ENCODE assay signal across 1 cellular context in genomic region chrX:11423362-11423818, GRCh38.
TF ChIP-seq lines count a peak whose summit lies in the region.

No MANE protein-coding gene starts in this region.

TF ChIP-seq in K562, 482 proteins besides CTCF, POLR2A, EP300 and RAD21 (continued from another document and continues in another):
- 0 out of 4 replicates have a peak, but pooled peaks of 1 of the 2 experiments have one; percentile 26 for TF ChIP-seq FOXK2 (conservative IDR thresholded peaks at IDR 0.05 in 1 of 2, IDR thresholded peaks at IDR 0.05 in 1 of 2; ENCODE audit: low read depth in 2 of 2)
- no peak for TF ChIP-seq ATF1 (CRISPR knock-in tag; IDR thresholded peaks at IDR 0.05)
- TF ChIP-seq ATF1 (tag; IDR thresholded peaks at IDR 0.05), result peak; percentile 90
- TF ChIP-seq NEUROD1 (IDR thresholded peaks at IDR 0.05; ENCODE audit: borderline replicate concordance, low read depth, low read length, partially characterized antibody), result no peak
- TF ChIP-seq PCBP2 (IDR thresholded peaks at IDR 0.05; ENCODE audit: low read depth, low read length, poor library complexity, severe bottlenecking), result no peak
- TF ChIP-seq ZBTB7A (IDR thresholded peaks at IDR 0.05; ENCODE audit: borderline replicate concordance, control insufficient read depth, low read depth, low read length), result no peak
- TF ChIP-seq, protein P1, sequence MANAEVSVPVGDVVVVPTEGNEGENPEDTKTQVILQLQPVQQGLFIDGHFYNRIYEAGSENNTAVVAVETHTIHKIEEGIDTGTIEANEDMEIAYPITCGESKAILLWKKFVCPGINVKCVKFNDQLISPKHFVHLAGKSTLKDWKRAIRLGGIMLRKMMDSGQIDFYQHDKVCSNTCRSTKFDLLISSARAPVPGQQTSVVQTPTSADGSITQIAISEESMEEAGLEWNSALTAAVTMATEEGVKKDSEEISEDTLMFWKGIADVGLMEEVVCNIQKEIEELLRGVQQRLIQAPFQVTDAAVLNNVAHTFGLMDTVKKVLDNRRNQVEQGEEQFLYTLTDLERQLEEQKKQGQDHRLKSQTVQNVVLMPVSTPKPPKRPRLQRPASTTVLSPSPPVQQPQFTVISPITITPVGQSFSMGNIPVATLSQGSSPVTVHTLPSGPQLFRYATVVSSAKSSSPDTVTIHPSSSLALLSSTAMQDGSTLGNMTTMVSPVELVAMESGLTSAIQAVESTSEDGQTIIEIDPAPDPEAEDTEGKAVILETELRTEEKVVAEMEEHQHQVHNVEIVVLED (CRISPR knock-in tag; IDR thresholded peaks at IDR 0.05), result no peak
- TF ChIP-seq, protein P2, sequence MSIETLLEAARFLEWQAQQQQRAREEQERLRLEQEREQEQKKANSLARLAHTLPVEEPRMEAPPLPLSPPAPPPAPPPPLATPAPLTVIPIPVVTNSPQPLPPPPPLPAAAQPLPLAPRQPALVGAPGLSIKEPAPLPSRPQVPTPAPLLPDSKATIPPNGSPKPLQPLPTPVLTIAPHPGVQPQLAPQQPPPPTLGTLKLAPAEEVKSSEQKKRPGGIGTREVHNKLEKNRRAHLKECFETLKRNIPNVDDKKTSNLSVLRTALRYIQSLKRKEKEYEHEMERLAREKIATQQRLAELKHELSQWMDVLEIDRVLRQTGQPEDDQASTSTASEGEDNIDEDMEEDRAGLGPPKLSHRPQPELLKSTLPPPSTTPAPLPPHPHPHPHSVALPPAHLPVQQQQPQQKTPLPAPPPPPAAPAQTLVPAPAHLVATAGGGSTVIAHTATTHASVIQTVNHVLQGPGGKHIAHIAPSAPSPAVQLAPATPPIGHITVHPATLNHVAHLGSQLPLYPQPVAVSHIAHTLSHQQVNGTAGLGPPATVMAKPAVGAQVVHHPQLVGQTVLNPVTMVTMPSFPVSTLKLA (conservative IDR thresholded peaks at IDR 0.05), result 0 out of 4 replicates have a peak, but pooled peaks of 1 of the 2 experiments have one; percentile 33
- TF ChIP-seq TEAD1 (CRISPR knock-in tag; IDR thresholded peaks at IDR 0.05), result no peak
- TF ChIP-seq NR2C2 (CRISPR knock-in tag; IDR thresholded peaks at IDR 0.05), result no peak
- peak; percentile 44; the same call in 1 of the 2 replicates for TF ChIP-seq NR2C2 (tag; IDR thresholded peaks at IDR 0.05)
- peak; percentile 14; the same call in 1 of the 2 replicates for TF ChIP-seq KLF6 (CRISPR knock-in tag; IDR thresholded peaks at IDR 0.05; ENCODE audit: borderline replicate concordance)
- TF ChIP-seq, protein P3, sequence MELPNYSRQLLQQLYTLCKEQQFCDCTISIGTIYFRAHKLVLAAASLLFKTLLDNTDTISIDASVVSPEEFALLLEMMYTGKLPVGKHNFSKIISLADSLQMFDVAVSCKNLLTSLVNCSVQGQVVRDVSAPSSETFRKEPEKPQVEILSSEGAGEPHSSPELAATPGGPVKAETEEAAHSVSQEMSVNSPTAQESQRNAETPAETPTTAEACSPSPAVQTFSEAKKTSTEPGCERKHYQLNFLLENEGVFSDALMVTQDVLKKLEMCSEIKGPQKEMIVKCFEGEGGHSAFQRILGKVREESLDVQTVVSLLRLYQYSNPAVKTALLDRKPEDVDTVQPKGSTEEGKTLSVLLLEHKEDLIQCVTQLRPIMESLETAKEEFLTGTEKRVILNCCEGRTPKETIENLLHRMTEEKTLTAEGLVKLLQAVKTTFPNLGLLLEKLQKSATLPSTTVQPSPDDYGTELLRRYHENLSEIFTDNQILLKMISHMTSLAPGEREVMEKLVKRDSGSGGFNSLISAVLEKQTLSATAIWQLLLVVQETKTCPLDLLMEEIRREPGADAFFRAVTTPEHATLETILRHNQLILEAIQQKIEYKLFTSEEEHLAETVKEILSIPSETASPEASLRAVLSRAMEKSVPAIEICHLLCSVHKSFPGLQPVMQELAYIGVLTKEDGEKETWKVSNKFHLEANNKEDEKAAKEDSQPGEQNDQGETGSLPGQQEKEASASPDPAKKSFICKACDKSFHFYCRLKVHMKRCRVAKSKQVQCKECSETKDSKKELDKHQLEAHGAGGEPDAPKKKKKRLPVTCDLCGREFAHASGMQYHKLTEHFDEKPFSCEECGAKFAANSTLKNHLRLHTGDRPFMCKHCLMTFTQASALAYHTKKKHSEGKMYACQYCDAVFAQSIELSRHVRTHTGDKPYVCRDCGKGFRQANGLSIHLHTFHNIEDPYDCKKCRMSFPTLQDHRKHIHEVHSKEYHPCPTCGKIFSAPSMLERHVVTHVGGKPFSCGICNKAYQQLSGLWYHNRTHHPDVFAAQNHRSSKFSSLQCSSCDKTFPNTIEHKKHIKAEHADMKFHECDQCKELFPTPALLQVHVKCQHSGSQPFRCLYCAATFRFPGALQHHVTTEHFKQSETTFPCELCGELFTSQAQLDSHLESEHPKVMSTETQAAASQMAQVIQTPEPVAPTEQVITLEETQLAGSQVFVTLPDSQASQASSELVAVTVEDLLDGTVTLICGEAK (IDR thresholded peaks at IDR 0.05), result peak; percentile 73
- TF ChIP-seq, protein P3 (CRISPR knock-in tag; IDR thresholded peaks at IDR 0.05), result no peak
- peak; percentile 92; the same call in 1 of the 2 replicates for TF ChIP-seq ESRRA (IDR thresholded peaks at IDR 0.05; ENCODE audit: borderline replicate concordance, low read depth)
- TF ChIP-seq, protein P4, sequence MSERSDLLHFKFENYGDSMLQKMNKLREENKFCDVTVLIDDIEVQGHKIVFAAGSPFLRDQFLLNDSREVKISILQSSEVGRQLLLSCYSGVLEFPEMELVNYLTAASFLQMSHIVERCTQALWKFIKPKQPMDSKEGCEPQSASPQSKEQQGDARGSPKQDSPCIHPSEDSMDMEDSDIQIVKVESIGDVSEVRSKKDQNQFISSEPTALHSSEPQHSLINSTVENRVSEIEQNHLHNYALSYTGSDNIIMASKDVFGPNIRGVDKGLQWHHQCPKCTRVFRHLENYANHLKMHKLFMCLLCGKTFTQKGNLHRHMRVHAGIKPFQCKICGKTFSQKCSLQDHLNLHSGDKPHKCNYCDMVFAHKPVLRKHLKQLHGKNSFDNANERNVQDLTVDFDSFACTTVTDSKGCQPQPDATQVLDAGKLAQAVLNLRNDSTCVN (CRISPR knock-in tag; IDR thresholded peaks at IDR 0.05), result no peak
- no peak for TF ChIP-seq ZZZ3 (IDR thresholded peaks at IDR 0.05)
- TF ChIP-seq JUN (IDR thresholded peaks at IDR 0.05; ENCODE audit: borderline replicate concordance, low read depth, low read length), result peak; percentile 77
- 0 out of 2 replicates have a peak, but pooled peaks have one; percentile 55 for TF ChIP-seq JUN (CRISPR knock-in tag; IDR thresholded peaks at IDR 0.05; ENCODE audit: borderline replicate concordance)
- TF ChIP-seq, protein P5, sequence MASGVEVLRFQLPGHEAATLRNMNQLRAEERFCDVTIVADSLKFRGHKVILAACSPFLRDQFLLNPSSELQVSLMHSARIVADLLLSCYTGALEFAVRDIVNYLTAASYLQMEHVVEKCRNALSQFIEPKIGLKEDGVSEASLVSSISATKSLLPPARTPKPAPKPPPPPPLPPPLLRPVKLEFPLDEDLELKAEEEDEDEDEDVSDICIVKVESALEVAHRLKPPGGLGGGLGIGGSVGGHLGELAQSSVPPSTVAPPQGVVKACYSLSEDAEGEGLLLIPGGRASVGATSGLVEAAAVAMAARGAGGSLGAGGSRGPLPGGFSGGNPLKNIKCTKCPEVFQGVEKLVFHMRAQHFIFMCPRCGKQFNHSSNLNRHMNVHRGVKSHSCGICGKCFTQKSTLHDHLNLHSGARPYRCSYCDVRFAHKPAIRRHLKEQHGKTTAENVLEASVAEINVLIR (CRISPR knock-in tag; IDR thresholded peaks at IDR 0.05), result peak; percentile 65; the same call in 1 of the 2 replicates
- TF ChIP-seq POU5F1 (IDR thresholded peaks at IDR 0.05; ENCODE audit: borderline replicate concordance, low read depth, low read length, partially characterized antibody), result no peak
- peak; percentile 85 for TF ChIP-seq HMBOX1 (IDR thresholded peaks at IDR 0.05)
- TF ChIP-seq ZNF282 (CRISPR knock-in tag; IDR thresholded peaks at IDR 0.05), result no peak
- no peak for TF ChIP-seq RBM22 (IDR thresholded peaks at IDR 0.05; ENCODE audit: low read depth, low read length, poor library complexity, severe bottlenecking)
- TF ChIP-seq ZNF134 (CRISPR knock-in tag; conservative IDR thresholded peaks at IDR 0.05), result 0 out of 2 replicates have a peak, but pooled peaks have one; percentile 32
- peak; percentile 52 for TF ChIP-seq SMARCB1 (IDR thresholded peaks at IDR 0.05; ENCODE audit: insufficient read length, low read depth)
- peak; percentile 53; the same call in 1 of the 2 replicates for TF ChIP-seq ELF1 (tag; IDR thresholded peaks at IDR 0.05)
- TF ChIP-seq ZFPM2 (CRISPR knock-in tag; IDR thresholded peaks at IDR 0.05), result no peak
- no peak for TF ChIP-seq SRSF7 (optimal IDR thresholded peaks at IDR 0.05; ENCODE audit: low read depth, low read length)
- no peak for TF ChIP-seq CBX5 (IDR thresholded peaks at IDR 0.05; ENCODE audit: borderline replicate concordance, low read depth)
- no peak for TF ChIP-seq ZBTB49 (CRISPR knock-in tag; IDR thresholded peaks at IDR 0.05; ENCODE audit: borderline replicate concordance)
- TF ChIP-seq, protein P6, sequence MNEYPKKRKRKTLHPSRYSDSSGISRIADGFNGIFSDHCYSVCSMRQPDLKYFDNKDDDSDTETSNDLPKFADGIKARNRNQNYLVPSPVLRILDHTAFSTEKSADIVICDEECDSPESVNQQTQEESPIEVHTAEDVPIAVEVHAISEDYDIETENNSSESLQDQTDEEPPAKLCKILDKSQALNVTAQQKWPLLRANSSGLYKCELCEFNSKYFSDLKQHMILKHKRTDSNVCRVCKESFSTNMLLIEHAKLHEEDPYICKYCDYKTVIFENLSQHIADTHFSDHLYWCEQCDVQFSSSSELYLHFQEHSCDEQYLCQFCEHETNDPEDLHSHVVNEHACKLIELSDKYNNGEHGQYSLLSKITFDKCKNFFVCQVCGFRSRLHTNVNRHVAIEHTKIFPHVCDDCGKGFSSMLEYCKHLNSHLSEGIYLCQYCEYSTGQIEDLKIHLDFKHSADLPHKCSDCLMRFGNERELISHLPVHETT (CRISPR knock-in tag; conservative IDR thresholded peaks at IDR 0.05 in 1 of 2, IDR thresholded peaks at IDR 0.05 in 1 of 2), result 0 out of 4 replicates have a peak, but pooled peaks of 1 of the 2 experiments have one; percentile 30
- TF ChIP-seq PRMT5 (CRISPR knock-in tag; IDR thresholded peaks at IDR 0.05), result no peak
- TF ChIP-seq ZNF347 (CRISPR knock-in tag; IDR thresholded peaks at IDR 0.05; ENCODE audit: low read depth), result no peak
- TF ChIP-seq EGR1 (conservative IDR thresholded peaks at IDR 0.05), result no peak
